Comparison of ENCODE assay signal across 8 cellular contexts in genomic region chr10:72259491-72260214, GRCh38. TPM values are rescaled to one million over a fixed set of nuclear protein-coding genes. Genes with fewer than 3 reads are reported as not detected.
DNase-seq lines count a peak whose midpoint lies in the region; ATAC-seq, FAIRE-seq and TF ChIP-seq lines count a peak whose summit lies in the region.

No MANE protein-coding gene starts in this region.

- ATAC-seq in GM19467 (IDR thresholded peaks at IDR 0.05; ENCODE audit: unreplicated experiment) = no peak

- no peak for FAIRE-seq in small intestine (lab: Jason Lieb, UNC)

- H3K9me3 ChIP-seq in WERI-Rb-1 (ENCODE audit: severe bottlenecking) (peaks cover 2% of the 10 kb centered on the region), small intestine (ENCODE audit: control insufficient read depth, low read depth) (no peaks in the 10 kb centered on the region)

- H3K4me3 ChIP-seq in WERI-Rb-1 (ENCODE audit: low read depth, low read length) (no peak overlapping the region), small intestine (ENCODE audit: low read depth in 1 of 2, low read length in 2 of 2) (no peak overlapping the region)

- no peaks in the 10 kb centered on the region for H3K36me3 ChIP-seq in WERI-Rb-1
- no peaks in the 10 kb centered on the region for H3K36me3 ChIP-seq in small intestine (ENCODE audit: control insufficient read depth in 2 of 2, insufficient read depth in 2 of 2, low read length in 2 of 2)

- TF ChIP-seq CTCF in WERI-Rb-1 (IDR thresholded peaks at IDR 0.05; ENCODE audit: low read depth, low read length) = no peak

- WGBS in small intestine, 3 donors = 52 to 81% (median 65%) methylated on average over 4 of the region's 4 CpGs

- peak overlapping the region; percentile 84 for H3K27ac ChIP-seq in WERI-Rb-1
- H3K27ac ChIP-seq in small intestine (ENCODE audit: low read depth in 1 of 2, low read length in 1 of 2) = peak overlapping the region; percentile 81 to 96

- peaks cover 5 to 28% of the 10 kb centered on the region in 2 donors for H3K4me1 ChIP-seq in small intestine (ENCODE audit: control insufficient read depth in 2 of 2, insufficient read depth in 1 of 2, low read depth in 1 of 2, low read length in 1 of 2)

- H3K27me3 ChIP-seq in WERI-Rb-1 (ENCODE audit: insufficient read depth, low read depth, severe bottlenecking) (no peaks in the 10 kb centered on the region), small intestine (ENCODE audit: control insufficient read depth in 2 of 2, insufficient read depth in 2 of 2, low read length in 2 of 2) (no peaks in the 10 kb centered on the region)

- DNase-seq in activated CD4-positive, CD25-positive, alpha-beta regulatory T cell treated with anti-CD3 and anti-CD28 coated beads, Interleukin-2, amount 50 U/mL, for 72 hours = peak; percentile 35
- DNase-seq in activated CD4-positive, CD25-positive, alpha-beta regulatory T cell (lab: John Stamatoyannopoulos, UW) = no peak
- DNase-seq in WERI-Rb-1 (no peak), foreskin melanocyte (peak; percentile 39), small intestine (no peak), NCI-H2029 (lab: John Stamatoyannopoulos, UW) (no peak), NCI-H1105 treated with DMSO at 0.1 percent for 48 hours (lab: John Stamatoyannopoulos, UW) (no peak)

RNA-seq across cellular contexts. Expression of gene DDIT4, which starts 14.1 kb away (rescaled TPM):
- 100 to 1,000 TPM in 1 of 3 donors, 10 to 100 TPM in 2; 34.4 to 330 (median 36.5) TPM for polyA plus RNA-seq in small intestine

RNA-seq across cellular contexts. Expression of gene ASCC1, which starts 43.6 kb away (rescaled TPM):
- polyA plus RNA-seq in small intestine = 10 to 100 TPM in 2 of 3 donors, 1 to 10 TPM in 1; 9.2 to 20.8 (median 11.3) TPM

RNA-seq across cellular contexts. Expression of gene ANAPC16, which starts 43.8 kb away (rescaled TPM):
- 100 to 1,000 TPM; 112 to 176 (median 142) TPM for polyA plus RNA-seq in small intestine

Comparison
In these comparisons a context has a peak if more than half of its experiments do, and no peak if none do; other contexts are left out.
1. DNase-seq: peak in activated CD4-positive, CD25-positive, alpha-beta regulatory T cell treated with anti-CD3 and anti-CD28 coated beads, Interleukin-2, amount 50 U/mL, for 72 hours (single experiment) and foreskin melanocyte (single experiment); none in activated CD4-positive, CD25-positive, alpha-beta regulatory T cell (0 of 4), WERI-Rb-1 (single experiment), small intestine (single experiment), NCI-H2029 (single experiment) and NCI-H1105 treated with DMSO at 0.1 percent for 48 hours (single experiment).